18 cellular contexts compared by ENCODE assay signal in genomic region chr16:15746332-15746731, GRCh38.
"Had no signal": no experiment of that assay in that cellular context is flagged by ENCODE, and none has a peak within 500 bp of the region (broad histone marks: within the 10 kb centered on the region; RNA-seq: fewer than 3 reads in every experiment).

No MANE protein-coding gene starts in this region.

- H3K9ac ChIP-seq: SK-N-SH had no signal

- H3K4me2 ChIP-seq: SK-N-SH had no signal

- DNase-seq: KBM-7, MV-4-11, NCI-H1048, NCI-H1105, NCI-H1417, NCI-H1436 treated with DMSO at 0.1 percent for 48 hours, NCI-H1694, NCI-H187 treated with DMSO at 0.1 percent for 48 hours, NCI-H2029 treated with DMSO at 0.1 percent for 48 hours, NCI-H226, NCI-H446, NCI-H510A, NCI-H524 treated with DMSO at 0.1 percent for 48 hours, NCI-H69, NCI-H774, SHP77, SK-N-SH had no signal

- H3K27ac ChIP-seq: RWPE1 had no signal

- H3K9me3 ChIP-seq: SK-N-SH had no signal
